24 cellular contexts compared by ENCODE assay signal in genomic region chr5:169279125-169279524, GRCh38. TPM values are rescaled to one million over a fixed set of nuclear protein-coding genes. Genes with fewer than 3 reads are reported as not detected.
"Had no signal": no experiment of that assay in that cellular context is flagged by ENCODE, and none has a peak within 500 bp of the region (broad histone marks: within the 10 kb centered on the region; RNA-seq: fewer than 3 reads in every experiment).

No MANE protein-coding gene starts in this region.

- DNase-seq: effector memory CD4-positive, alpha-beta T cell; heart right ventricle; hypothalamus; kidney; left cardiac atrium; left ventricle myocardium inferior; lower lobe of right lung; natural killer cell; posterior cingulate gyrus; sigmoid colon; stimulated activated CD4-positive, alpha-beta T cell treated with anti-CD3 and anti-CD28 coated beads, Interleukin-2, amount 100 ng/mL, for 24 hours; stimulated activated CD4-positive, alpha-beta T cell treated with anti-CD3 and anti-CD28 coated beads, Interleukin-4, amount 100 ng/mL, for 4 hours; stimulated activated naive B cell treated with anti-CD40 and anti-IgM and Interleukin-4, amounts not matched to agents 10 μg/mL and 1 μg/mL and 100 μg/mL, for 72 hours; stimulated activated naive CD8-positive, alpha-beta T cell treated with anti-CD3 and anti-CD28 coated beads, Interleukin-15, amount 100 ng/mL, for 72 hours; testis; upper lobe of right lung had no signal

- H3K27ac ChIP-seq: heart right ventricle, left ventricle myocardium inferior, lower lobe of right lung, sigmoid colon, skin epidermis, testis, tibial nerve, upper lobe of right lung, vagina had no signal

- H3K36me3 Mint-ChIP-seq: memory B cell; mesothelial cell of epicardium; natural killer cell; stimulated activated naive B cell treated with anti-CD40 and anti-IgM and Interleukin-4, amounts not matched to agents 10 μg/mL and 1 μg/mL and 100 μg/mL, for 72 hours had no signal

- H3K4me1 ChIP-seq: testis, tibial nerve had no signal

- H3K27me3 Mint-ChIP-seq: memory B cell; stimulated activated naive B cell treated with anti-CD40 and anti-IgM and Interleukin-4, amounts not matched to agents 10 μg/mL and 1 μg/mL and 100 μg/mL, for 72 hours; stimulated activated naive CD8-positive, alpha-beta T cell treated with anti-CD3 and anti-CD28 coated beads, Interleukin-15, amount 100 ng/mL, for 72 hours had no signal

- ATAC-seq: esophagus mucosa; heart right ventricle; left cardiac atrium; lower lobe of right lung; natural killer cell; stimulated activated naive B cell treated with anti-CD40 and anti-IgM and Interleukin-4, amounts not matched to agents 10 μg/mL and 1 μg/mL and 100 μg/mL, for 72 hours; stimulated activated naive CD8-positive, alpha-beta T cell treated with anti-CD3 and anti-CD28 coated beads, Interleukin-15, amount 100 ng/mL, for 72 hours; upper lobe of right lung had no signal

- H3K4me3 Mint-ChIP-seq: memory B cell; mesothelial cell of epicardium; natural killer cell; neural crest cell; stimulated activated naive B cell treated with anti-CD40 and anti-IgM and Interleukin-4, amounts not matched to agents 10 μg/mL and 1 μg/mL and 100 μg/mL, for 72 hours; stimulated activated naive CD8-positive, alpha-beta T cell treated with anti-CD3 and anti-CD28 coated beads, Interleukin-15, amount 100 ng/mL, for 72 hours had no signal

- H3K9me3 Mint-ChIP-seq: mesothelial cell of epicardium; natural killer cell; neural crest cell; stimulated activated naive B cell treated with anti-CD40 and anti-IgM and Interleukin-4, amounts not matched to agents 10 μg/mL and 1 μg/mL and 100 μg/mL, for 72 hours had no signal

- H3K27ac Mint-ChIP-seq: memory B cell; mesothelial cell of epicardium; natural killer cell; stimulated activated naive B cell treated with anti-CD40 and anti-IgM and Interleukin-4, amounts not matched to agents 10 μg/mL and 1 μg/mL and 100 μg/mL, for 72 hours; stimulated activated naive CD8-positive, alpha-beta T cell treated with anti-CD3 and anti-CD28 coated beads, Interleukin-15, amount 100 ng/mL, for 72 hours had no signal

- H3K27me3 ChIP-seq: sigmoid colon, testis, tibial nerve, upper lobe of right lung, vagina had no signal

- H3K9me3 ChIP-seq: heart right ventricle, left ventricle myocardium inferior, lower lobe of right lung, sigmoid colon, testis, tibial nerve, upper lobe of right lung, vagina had no signal

- H3K4me1 Mint-ChIP-seq: memory B cell; natural killer cell; neural crest cell; stimulated activated naive B cell treated with anti-CD40 and anti-IgM and Interleukin-4, amounts not matched to agents 10 μg/mL and 1 μg/mL and 100 μg/mL, for 72 hours; stimulated activated naive CD8-positive, alpha-beta T cell treated with anti-CD3 and anti-CD28 coated beads, Interleukin-15, amount 100 ng/mL, for 72 hours had no signal

RNA-seq across cellular contexts. Expression of gene SLIT3, which starts 21.8 kb away (rescaled TPM):
- total RNA-seq: myocyte had no signal
